Comparison of ENCODE assay signal across 6 cellular contexts in genomic region chr2:21944536-21944935, GRCh38.
"Had no signal": no experiment of that assay in that cellular context is flagged by ENCODE, and none has a peak within 500 bp of the region (broad histone marks: within the 10 kb centered on the region; RNA-seq: fewer than 3 reads in every experiment).

No MANE protein-coding gene starts in this region.

- DNase-seq: GM23248, GOT3, H9, HCEC 1CT had no signal

- FAIRE-seq: H54, HepG2 had no signal

- H2AFZ ChIP-seq: GM23248 had no signal

- H3K27ac ChIP-seq: GM23248 had no signal

- H3K4me3 ChIP-seq: GM23248 had no signal

- ATAC-seq: HepG2 had no signal

- H3K9ac ChIP-seq: GM23248 had no signal
